In genomic region chr4:143186202-143186601, GRCh38 we compare ENCODE assay signal across 8 cellular contexts. TPM values are rescaled to one million over a fixed set of nuclear protein-coding genes. Genes with fewer than 3 reads are reported as not detected.
A peak's percentile ranks its signal among the peaks of the same experiment; 100 is the strongest.
DNase-seq lines count a peak whose midpoint lies in the region; ATAC-seq and TF ChIP-seq lines count a peak whose summit lies in the region.

No MANE protein-coding gene starts in this region.

- WGBS in mesodermal cell (ENCODE audit: insufficient coverage in 2 of 2), 2 experiments = 5 to 7% methylated on average over 3 to 5 of the region's 6 CpGs

- CTCF ChIA-PET in A673 (lab: Charles Lee) = no interaction called here

- H3K9me3 ChIP-seq in A673 (ENCODE audit: low read depth, low read length, poor library complexity, severe bottlenecking) (no peaks in the 10 kb centered on the region), mesodermal cell (ENCODE audit: control insufficient read depth, low read length) (no peaks in the 10 kb centered on the region)

- DNase-seq in A673 (ENCODE audit: low spot score) (no peak), HT-29 (ENCODE audit: low spot score) (peak; percentile 26), brain microvascular endothelial cell (no peak), OCI-M1 (lab: John Stamatoyannopoulos, UW) (no peak), NK-92 (lab: John Stamatoyannopoulos, UW; ENCODE audit: unreplicated experiment) (no peak)

- H3K27me3 ChIP-seq in A673 (replicated peaks; ENCODE audit: insufficient read depth, low read depth, low read length, poor library complexity) = no peaks in the 10 kb centered on the region
- H3K27me3 ChIP-seq in brain microvascular endothelial cell (replicated peaks) = no peaks in the 10 kb centered on the region

- H3K4me1 ChIP-seq in A673 (ENCODE audit: insufficient read depth, low read length, poor library complexity, severe bottlenecking) = peaks cover 41% of the 10 kb centered on the region
- H3K4me1 ChIP-seq in mesodermal cell (ENCODE audit: control insufficient read depth, insufficient read depth, low read length, poor library complexity, severe bottlenecking) = peaks cover 6% of the 10 kb centered on the region

- TF ChIP-seq CTCF in A673 (conservative IDR thresholded peaks at IDR 0.05; ENCODE audit: low read depth, low read length) = no peak
- TF ChIP-seq CTCF in brain microvascular endothelial cell (IDR thresholded peaks at IDR 0.05; ENCODE audit: low read depth, low read length, missing control alignments) = no peak

- no peak for ATAC-seq in GM19395 (IDR thresholded peaks at IDR 0.05; ENCODE audit: unreplicated experiment)
- no peak for ATAC-seq in GM21717 (IDR thresholded peaks at IDR 0.05; ENCODE audit: unreplicated experiment)

- H3K36me3 ChIP-seq in A673 (ENCODE audit: insufficient read depth, low read length, poor library complexity, severe bottlenecking) (peaks cover 16% of the 10 kb centered on the region), brain microvascular endothelial cell (replicated peaks) (peaks cover 2% of the 10 kb centered on the region), mesodermal cell (ENCODE audit: control insufficient read depth, insufficient read depth, low read length) (peaks cover 21% of the 10 kb centered on the region)

- in situ Hi-C loops in brain microvascular endothelial cell (cut with HindIII; ENCODE audit: low pct_ligation_motif_present, low sequenced_read_pairs) = no loop called here

- POLR2A ChIA-PET in A673 (lab: Charles Lee; ENCODE audit: low non-redundant PET) = no interaction called here

- intact Hi-C loops in A673 (cut with micrococcal nuclease; ENCODE audit: unreplicated experiment) = no loop called here

- H3K4me3 ChIP-seq in A673 (ENCODE audit: low read depth, low read length, poor library complexity, severe bottlenecking) (peak overlapping the region; percentile 94), brain microvascular endothelial cell (ENCODE audit: low read depth, low read length) (peak overlapping the region; percentile 90), mesodermal cell (ENCODE audit: extremely low read depth, insufficient read depth, low read length, poor library complexity, severe bottlenecking) (peak overlapping the region; percentile 98)

- no TSS peak for BruUV-seq in A673 (replicated peaks; lab: Mats Ljungman, UMichigan)

- H3K27ac ChIP-seq in A673 (ENCODE audit: low read depth, low read length, poor library complexity, severe bottlenecking) (no peak overlapping the region), brain microvascular endothelial cell (peak overlapping the region; percentile 95), mesodermal cell (ENCODE audit: low read depth, low read length, severe bottlenecking) (peak overlapping the region; percentile 57)

RNA-seq across cellular contexts. Expression of gene USP38, which starts 1.5 kb away (rescaled TPM):
- total RNA-seq in A673 (2021) = 18.4 and 21.2 TPM in 2 replicates
- total RNA-seq in HT-29 (2014; rRNA removed; shearing (Covaris generic)) = 21.1 and 21.2 TPM in 2 replicates
- 14.5 TPM for polyA plus RNA-seq in mesodermal cell (2013, experiment 1 of 2)
- polyA plus RNA-seq in mesodermal cell (2013, experiment 2 of 2) = 15.3 TPM
